ENCODE assay signal across 1 cellular context in genomic region chr9:124145903-124146575, GRCh38.
TF ChIP-seq lines count a peak whose summit lies in the region.

No MANE protein-coding gene starts in this region.

TF ChIP-seq in endothelial cell of umbilical vein, 7 proteins besides CTCF, POLR2A, EP300 and RAD21:
- TF ChIP-seq FOS (IDR thresholded peaks at IDR 0.05; ENCODE audit: borderline replicate concordance, insufficient read depth, low read length) (peak; percentile 9), EZH2 (IDR thresholded peaks at IDR 0.05; ENCODE audit: borderline replicate concordance, low read depth, low read length, severe bottlenecking) (no peak)
TF ChIP-seq in endothelial cell of umbilical vein: peak in this region for 1.
